In the genomic region with DNA sequence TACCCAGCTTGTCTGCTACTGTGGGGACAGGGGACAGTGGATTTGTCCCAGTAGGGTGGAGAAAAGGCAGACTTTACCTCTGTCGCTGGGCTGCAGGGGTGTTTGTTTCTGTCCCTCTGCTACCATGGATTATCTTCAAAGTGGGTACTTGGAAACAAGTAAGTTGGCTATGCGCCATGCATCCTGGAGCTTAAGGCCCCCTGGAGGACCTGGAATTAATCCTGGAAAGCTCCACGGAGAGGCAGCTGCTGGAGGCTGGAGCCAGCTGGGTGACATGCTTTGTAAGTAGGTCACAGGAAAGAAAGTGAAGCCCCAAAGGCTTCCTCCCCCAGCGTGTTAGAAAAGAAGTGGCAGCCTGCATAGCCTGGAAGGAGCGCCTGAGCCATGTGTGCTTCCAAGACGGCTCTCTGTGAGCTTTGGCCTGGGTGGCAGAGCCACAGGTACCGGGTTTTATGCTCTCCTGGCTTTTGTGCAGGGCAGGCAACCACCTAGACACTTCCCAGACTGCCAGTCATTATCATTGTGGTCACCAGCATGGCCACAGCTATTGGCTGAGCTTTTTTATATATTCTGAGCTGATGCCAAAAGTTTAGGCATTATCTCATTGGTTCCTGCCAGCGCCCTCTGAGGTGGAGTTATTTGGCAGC, we compare ENCODE assay signal across 8 cellular contexts. TPM values are rescaled to one million over a fixed set of nuclear protein-coding genes. Genes with fewer than 3 reads are reported as not detected.
A peak's percentile ranks its signal among the peaks of the same experiment; 100 is the strongest.
DNase-seq lines count a peak whose midpoint lies in the region; ATAC-seq and TF ChIP-seq lines count a peak whose summit lies in the region.

No MANE protein-coding gene starts in this region.

- no peak overlapping the region for H2BK120ac ChIP-seq in neuronal stem cell (ENCODE audit: low read depth, low read length)

- no peak overlapping the region for H4K91ac ChIP-seq in neuronal stem cell (ENCODE audit: low read depth, low read length, poor library complexity)

- H3K9me3 ChIP-seq in neuronal stem cell (replicated peaks in 1 of 2; ENCODE audit: control insufficient read depth in 2 of 2, insufficient read depth in 1 of 2, low read depth in 1 of 2, low read length in 2 of 2): no peaks in the 10 kb centered on the region
- no peaks in the 10 kb centered on the region for H3K9me3 ChIP-seq in mammary epithelial cell (replicated peaks; ENCODE audit: insufficient read depth, low read length)

- H4K8ac ChIP-seq in neuronal stem cell (ENCODE audit: low read depth, low read length): no peak overlapping the region

- dilution Hi-C loops in mammary epithelial cell (cut with HindIII; ENCODE audit: low sequenced_read_pairs): no loop called here

- no peak for ATAC-seq in GM18858 (IDR thresholded peaks at IDR 0.05; ENCODE audit: unreplicated experiment)

- H4K20me1 ChIP-seq in mammary epithelial cell (ENCODE audit: insufficient read depth, low read length): no peaks in the 10 kb centered on the region

- H3K23ac ChIP-seq in neuronal stem cell (ENCODE audit: low read depth, low read length, poor library complexity): no peak overlapping the region

- WGBS in neuronal stem cell (ENCODE audit: extremely low coverage in 2 of 2, insufficient read length in 2 of 2, insufficient replicate concordance in 1 of 2), 2 donors: no CpG with 5 or more reads among the region's 8 CpGs
- WGBS in mammary epithelial cell (ENCODE audit: low coverage, missing lambda C conversion rate): 31% methylated on average over 6 of the region's 8 CpGs

- no peak overlapping the region for H3K4me2 ChIP-seq in neuronal stem cell (ENCODE audit: insufficient read depth, low read length, poor library complexity, severe bottlenecking)
- H3K4me2 ChIP-seq in mammary epithelial cell (ENCODE audit: insufficient read depth, low read depth, low read length): no peak overlapping the region

- CTCF ChIA-PET in mammary epithelial cell (lab: Charles Lee; ENCODE audit: low non-redundant PET): no interaction called here

- intact Hi-C loops in mammary epithelial cell (cut with micrococcal nuclease): no loop called here

- H3K4me1 ChIP-seq in neuronal stem cell (ENCODE audit: control insufficient read depth in 2 of 2, insufficient read depth in 1 of 2, low read depth in 1 of 2, low read length in 2 of 2) (peaks cover 16 to 17% of the 10 kb centered on the region in 2 donors), mammary epithelial cell (ENCODE audit: insufficient read depth, low read length) (peaks cover 7% of the 10 kb centered on the region)

- H2BK15ac ChIP-seq in neuronal stem cell (ENCODE audit: low read length): no peak overlapping the region

- no peak overlapping the region for H3K9ac ChIP-seq in neuronal stem cell (ENCODE audit: low read depth, low read length, poor library complexity)
- H3K9ac ChIP-seq in mammary epithelial cell (ENCODE audit: insufficient read depth, low read length): no peak overlapping the region

- TF ChIP-seq POLR2A in erythroblast (IDR thresholded peaks at IDR 0.05; ENCODE audit: low read length): peak; percentile 52

- no peak overlapping the region for H2AK5ac ChIP-seq in neuronal stem cell (ENCODE audit: low read depth, low read length)

- in situ Hi-C loops in mammary epithelial cell (cut with MboI; ENCODE audit: low sequenced_read_pairs in 2 of 2): no loop called here

- peaks cover 2% of the 10 kb centered on the region for H3K79me1 ChIP-seq in neuronal stem cell (ENCODE audit: low read depth, low read length)

- peaks cover 7% of the 10 kb centered on the region for H3K79me2 ChIP-seq in mammary epithelial cell (ENCODE audit: insufficient read depth, low read length)

- BruUV-seq in mammary epithelial cell (replicated peaks; lab: Mats Ljungman, UMichigan): no TSS peak

- H3K14ac ChIP-seq in neuronal stem cell (ENCODE audit: low read length): no peak overlapping the region

- H3K36me3 ChIP-seq in neuronal stem cell (replicated peaks in 1 of 2; ENCODE audit: control insufficient read depth in 2 of 2, insufficient read depth in 2 of 2, low read length in 2 of 2) (no peaks in the 10 kb centered on the region), mammary epithelial cell (ENCODE audit: insufficient read depth, low read length) (no peaks in the 10 kb centered on the region)

- H2AFZ ChIP-seq in neuronal stem cell (ENCODE audit: low read length) (peak overlapping the region; percentile 21), mammary epithelial cell (ENCODE audit: low read depth, low read length) (no peak overlapping the region)

- H3K18ac ChIP-seq in neuronal stem cell (ENCODE audit: low read length): peak overlapping the region; percentile 11

- H3K27me3 ChIP-seq in neuronal stem cell (ENCODE audit: control insufficient read depth in 3 of 3, insufficient read depth in 3 of 3, low read depth in 1 of 3, low read length in 3 of 3) (no peaks in the 10 kb centered on the region), mammary epithelial cell (ENCODE audit: insufficient read depth, low read length) (no peaks in the 10 kb centered on the region)

- TF ChIP-seq CTCF in mammary epithelial cell (conservative IDR thresholded peaks at IDR 0.05 in 1 of 2, IDR thresholded peaks at IDR 0.05 in 1 of 2; ENCODE audit: extremely low read depth in 1 of 2, insufficient read depth in 1 of 2, low read depth in 1 of 2, low read length in 2 of 2): no peak

- no peak overlapping the region for H3K4ac ChIP-seq in neuronal stem cell (ENCODE audit: low read length)

- no peak overlapping the region for H3K4me3 ChIP-seq in neuronal stem cell (ENCODE audit: low read length in 2 of 2)
- no peak overlapping the region for H3K4me3 ChIP-seq in mammary epithelial cell (replicated peaks in 1 of 3; ENCODE audit: insufficient read depth in 1 of 3, low read depth in 2 of 3, low read length in 3 of 3)

- peak; percentile 52 for DNase-seq in ELF-1 (ENCODE audit: low read depth, low spot score)
- peak; percentile 99 for DNase-seq in NCI-H524 treated with DMSO at 0.1 percent for 48 hours (lab: John Stamatoyannopoulos, UW)
- DNase-seq in erythroblast (lab: John Stamatoyannopoulos, UW): peak; percentile 78 to 83
- DNase-seq in neuronal stem cell (ENCODE audit: low spot score): no peak
- DNase-seq in activated CD4-positive, alpha-beta T cell treated with anti-CD3 and anti-CD28 coated beads for 1 hour: no peak
- DNase-seq in amniotic stem cell (lab: John Stamatoyannopoulos, UW): no peak
- no peak for DNase-seq in mammary epithelial cell

- H2BK12ac ChIP-seq in neuronal stem cell (ENCODE audit: low read length): no peak overlapping the region

- peak overlapping the region; percentile 3 for H2BK5ac ChIP-seq in neuronal stem cell (ENCODE audit: low read length)

- H3K27ac ChIP-seq in neuronal stem cell (replicated peaks; ENCODE audit: low read length) (no peak overlapping the region), mammary epithelial cell (ENCODE audit: insufficient read depth, low read depth, low read length) (no peak overlapping the region)

RNA-seq across cellular contexts. Expression of a gene that starts 9.5 kb away (rescaled TPM):
- 4.5 TPM for polyA plus RNA-seq in neuronal stem cell (2013, experiment 1 of 2)
- 4.6 TPM for polyA plus RNA-seq in neuronal stem cell (2013, experiment 2 of 2)
- 1 to 10 TPM; 5.9 to 9.3 TPM for total RNA-seq in mammary epithelial cell
- 2.3 TPM for polyA plus RNA-seq in mammary epithelial cell
- 4.4 TPM for polyA minus RNA-seq in mammary epithelial cell

RNA-seq across cellular contexts. Expression of a gene that starts 47.6 kb away (rescaled TPM):
- polyA plus RNA-seq in neuronal stem cell (2013, experiment 1 of 2): 36.9 TPM
- 36.7 TPM for polyA plus RNA-seq in neuronal stem cell (2013, experiment 2 of 2)
- total RNA-seq in mammary epithelial cell: 100 to 1,000 TPM in 1 of 2 donors, 10 to 100 TPM in 1; 49.0 to 113 TPM
- 45.2 TPM for polyA plus RNA-seq in mammary epithelial cell
- polyA minus RNA-seq in mammary epithelial cell: 50.3 TPM

Comparison
In these comparisons a context has a peak if more than half of its experiments do, and no peak if none do; other contexts are left out.
1. DNase-seq: peak in ELF-1 (single experiment), NCI-H524 treated with DMSO at 0.1 percent for 48 hours (single experiment) and erythroblast (2 of 2); none in neuronal stem cell (single experiment), activated CD4-positive, alpha-beta T cell treated with anti-CD3 and anti-CD28 coated beads for 1 hour (single experiment), amniotic stem cell (single experiment) and mammary epithelial cell (single experiment).